Comparison of ENCODE assay signal across 1 cellular context in the genomic region with DNA sequence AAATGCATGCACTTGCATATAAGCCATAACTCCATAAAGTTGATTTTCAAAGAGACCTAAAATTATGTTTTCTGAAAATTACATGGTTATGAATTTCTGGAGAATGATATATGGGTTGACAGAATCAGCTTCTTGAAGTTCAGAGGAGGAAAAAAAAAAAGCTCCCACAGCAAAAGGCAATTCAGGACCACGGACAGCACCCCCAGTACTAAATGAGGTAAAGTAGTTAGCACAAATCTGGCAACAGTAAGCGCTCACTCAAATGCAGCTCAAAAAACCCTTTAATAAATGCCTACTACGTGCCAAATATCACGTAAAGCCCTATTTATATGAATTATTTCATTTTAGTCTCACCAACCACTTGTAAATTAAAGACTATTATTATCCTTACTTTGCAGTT.
TF ChIP-seq lines count a peak whose summit lies in the region.

No MANE protein-coding gene starts in this region.

TF ChIP-seq in HepG2, 621 proteins besides CTCF, POLR2A, EP300 and RAD21 (continued from another document and continues in another):
- TF ChIP-seq, protein P1, sequence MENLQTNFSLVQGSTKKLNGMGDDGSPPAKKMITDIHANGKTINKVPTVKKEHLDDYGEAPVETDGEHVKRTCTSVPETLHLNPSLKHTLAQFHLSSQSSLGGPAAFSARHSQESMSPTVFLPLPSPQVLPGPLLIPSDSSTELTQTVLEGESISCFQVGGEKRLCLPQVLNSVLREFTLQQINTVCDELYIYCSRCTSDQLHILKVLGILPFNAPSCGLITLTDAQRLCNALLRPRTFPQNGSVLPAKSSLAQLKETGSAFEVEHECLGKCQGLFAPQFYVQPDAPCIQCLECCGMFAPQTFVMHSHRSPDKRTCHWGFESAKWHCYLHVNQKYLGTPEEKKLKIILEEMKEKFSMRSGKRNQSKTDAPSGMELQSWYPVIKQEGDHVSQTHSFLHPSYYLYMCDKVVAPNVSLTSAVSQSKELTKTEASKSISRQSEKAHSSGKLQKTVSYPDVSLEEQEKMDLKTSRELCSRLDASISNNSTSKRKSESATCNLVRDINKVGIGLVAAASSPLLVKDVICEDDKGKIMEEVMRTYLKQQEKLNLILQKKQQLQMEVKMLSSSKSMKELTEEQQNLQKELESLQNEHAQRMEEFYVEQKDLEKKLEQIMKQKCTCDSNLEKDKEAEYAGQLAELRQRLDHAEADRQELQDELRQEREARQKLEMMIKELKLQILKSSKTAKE (CRISPR knock-in tag; IDR thresholded peaks at IDR 0.05; ENCODE audit: borderline replicate concordance), result no peak
- no peak for TF ChIP-seq ZNF468 (CRISPR knock-in tag; IDR thresholded peaks at IDR 0.05)
- TF ChIP-seq THAP9 (CRISPR knock-in tag; IDR thresholded peaks at IDR 0.05; ENCODE audit: borderline replicate concordance), result no peak
- no peak for TF ChIP-seq PAF1 (CRISPR knock-in tag; IDR thresholded peaks at IDR 0.05)
- TF ChIP-seq TAF15 (IDR thresholded peaks at IDR 0.05; ENCODE audit: low read depth, low read length, poor library complexity, severe bottlenecking), result no peak
- TF ChIP-seq KDM6A (CRISPR knock-in tag; IDR thresholded peaks at IDR 0.05; ENCODE audit: low read depth), result no peak
- TF ChIP-seq DNMT3B (CRISPR knock-in tag; conservative IDR thresholded peaks at IDR 0.05), result no peak; the same call in 1 of the 2 replicates
- peak; percentile 27; the same call in 1 of the 2 replicates for TF ChIP-seq HES4 (CRISPR knock-in tag; IDR thresholded peaks at IDR 0.05; ENCODE audit: borderline replicate concordance)
- no peak for TF ChIP-seq FOXJ3 (CRISPR knock-in tag; IDR thresholded peaks at IDR 0.05; ENCODE audit: borderline replicate concordance)
- no peak for TF ChIP-seq HDAC1 (CRISPR knock-in tag; IDR thresholded peaks at IDR 0.05)
- peak; percentile 49; the same call in 1 of the 2 replicates for TF ChIP-seq PPARG (CRISPR knock-in tag; conservative IDR thresholded peaks at IDR 0.05)
- no peak for TF ChIP-seq MBD4 (IDR thresholded peaks at IDR 0.05; ENCODE audit: borderline replicate concordance, low read length)
- no peak for TF ChIP-seq BRD4 (CRISPR knock-in tag; IDR thresholded peaks at IDR 0.05)
- TF ChIP-seq GATA4 (IDR thresholded peaks at IDR 0.05; ENCODE audit: borderline replicate concordance, low read depth), result no peak
- TF ChIP-seq ISL2 (CRISPR knock-in tag; IDR thresholded peaks at IDR 0.05), result peak; percentile 48; the same call in 1 of the 2 replicates
- no peak for TF ChIP-seq CCAR2 (optimal IDR thresholded peaks at IDR 0.05; ENCODE audit: low read depth, low read length)
- TF ChIP-seq ZNF235 (CRISPR knock-in tag; IDR thresholded peaks at IDR 0.05; ENCODE audit: borderline replicate concordance), result no peak
- TF ChIP-seq ZNF605 (CRISPR knock-in tag; IDR thresholded peaks at IDR 0.05), result 0 out of 2 replicates have a peak, but pooled peaks have one; percentile 36
- TF ChIP-seq MYNN (CRISPR knock-in tag; IDR thresholded peaks at IDR 0.05; ENCODE audit: low read depth), result no peak
- TF ChIP-seq ZNF160 (CRISPR knock-in tag; IDR thresholded peaks at IDR 0.05), result no peak
- TF ChIP-seq FOXK2 (IDR thresholded peaks at IDR 0.05), result no peak
- TF ChIP-seq ZNF580 (CRISPR knock-in tag; IDR thresholded peaks at IDR 0.05; ENCODE audit: borderline replicate concordance, low read depth), result peak; percentile 65; the same call in 1 of the 2 replicates
- no peak for TF ChIP-seq NCOR1 (IDR thresholded peaks at IDR 0.05; ENCODE audit: borderline replicate concordance, low read length)
- no peak for TF ChIP-seq SYNCRIP (IDR thresholded peaks at IDR 0.05; ENCODE audit: insufficient read depth, low read depth, low read length)
- no peak for TF ChIP-seq KDM5A (IDR thresholded peaks at IDR 0.05; ENCODE audit: borderline replicate concordance, low read length)
- TF ChIP-seq NPAS2 (CRISPR knock-in tag; IDR thresholded peaks at IDR 0.05; ENCODE audit: borderline replicate concordance), result no peak
- TF ChIP-seq ZNF432 (CRISPR knock-in tag; IDR thresholded peaks at IDR 0.05; ENCODE audit: borderline replicate concordance), result no peak
- TF ChIP-seq RXRB (CRISPR knock-in tag; IDR thresholded peaks at IDR 0.05; ENCODE audit: borderline replicate concordance), result peak; percentile 66
- TF ChIP-seq ASH2L (IDR thresholded peaks at IDR 0.05; ENCODE audit: insufficient read length, low read depth, low read length), result no peak
- TF ChIP-seq GPN1 (CRISPR knock-in tag; IDR thresholded peaks at IDR 0.05; ENCODE audit: borderline replicate concordance), result no peak
- no peak for TF ChIP-seq FOXO1 (CRISPR knock-in tag; IDR thresholded peaks at IDR 0.05)
- TF ChIP-seq, protein P2, sequence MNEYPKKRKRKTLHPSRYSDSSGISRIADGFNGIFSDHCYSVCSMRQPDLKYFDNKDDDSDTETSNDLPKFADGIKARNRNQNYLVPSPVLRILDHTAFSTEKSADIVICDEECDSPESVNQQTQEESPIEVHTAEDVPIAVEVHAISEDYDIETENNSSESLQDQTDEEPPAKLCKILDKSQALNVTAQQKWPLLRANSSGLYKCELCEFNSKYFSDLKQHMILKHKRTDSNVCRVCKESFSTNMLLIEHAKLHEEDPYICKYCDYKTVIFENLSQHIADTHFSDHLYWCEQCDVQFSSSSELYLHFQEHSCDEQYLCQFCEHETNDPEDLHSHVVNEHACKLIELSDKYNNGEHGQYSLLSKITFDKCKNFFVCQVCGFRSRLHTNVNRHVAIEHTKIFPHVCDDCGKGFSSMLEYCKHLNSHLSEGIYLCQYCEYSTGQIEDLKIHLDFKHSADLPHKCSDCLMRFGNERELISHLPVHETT (CRISPR knock-in tag; conservative IDR thresholded peaks at IDR 0.05), result no peak
- TF ChIP-seq, protein P3, sequence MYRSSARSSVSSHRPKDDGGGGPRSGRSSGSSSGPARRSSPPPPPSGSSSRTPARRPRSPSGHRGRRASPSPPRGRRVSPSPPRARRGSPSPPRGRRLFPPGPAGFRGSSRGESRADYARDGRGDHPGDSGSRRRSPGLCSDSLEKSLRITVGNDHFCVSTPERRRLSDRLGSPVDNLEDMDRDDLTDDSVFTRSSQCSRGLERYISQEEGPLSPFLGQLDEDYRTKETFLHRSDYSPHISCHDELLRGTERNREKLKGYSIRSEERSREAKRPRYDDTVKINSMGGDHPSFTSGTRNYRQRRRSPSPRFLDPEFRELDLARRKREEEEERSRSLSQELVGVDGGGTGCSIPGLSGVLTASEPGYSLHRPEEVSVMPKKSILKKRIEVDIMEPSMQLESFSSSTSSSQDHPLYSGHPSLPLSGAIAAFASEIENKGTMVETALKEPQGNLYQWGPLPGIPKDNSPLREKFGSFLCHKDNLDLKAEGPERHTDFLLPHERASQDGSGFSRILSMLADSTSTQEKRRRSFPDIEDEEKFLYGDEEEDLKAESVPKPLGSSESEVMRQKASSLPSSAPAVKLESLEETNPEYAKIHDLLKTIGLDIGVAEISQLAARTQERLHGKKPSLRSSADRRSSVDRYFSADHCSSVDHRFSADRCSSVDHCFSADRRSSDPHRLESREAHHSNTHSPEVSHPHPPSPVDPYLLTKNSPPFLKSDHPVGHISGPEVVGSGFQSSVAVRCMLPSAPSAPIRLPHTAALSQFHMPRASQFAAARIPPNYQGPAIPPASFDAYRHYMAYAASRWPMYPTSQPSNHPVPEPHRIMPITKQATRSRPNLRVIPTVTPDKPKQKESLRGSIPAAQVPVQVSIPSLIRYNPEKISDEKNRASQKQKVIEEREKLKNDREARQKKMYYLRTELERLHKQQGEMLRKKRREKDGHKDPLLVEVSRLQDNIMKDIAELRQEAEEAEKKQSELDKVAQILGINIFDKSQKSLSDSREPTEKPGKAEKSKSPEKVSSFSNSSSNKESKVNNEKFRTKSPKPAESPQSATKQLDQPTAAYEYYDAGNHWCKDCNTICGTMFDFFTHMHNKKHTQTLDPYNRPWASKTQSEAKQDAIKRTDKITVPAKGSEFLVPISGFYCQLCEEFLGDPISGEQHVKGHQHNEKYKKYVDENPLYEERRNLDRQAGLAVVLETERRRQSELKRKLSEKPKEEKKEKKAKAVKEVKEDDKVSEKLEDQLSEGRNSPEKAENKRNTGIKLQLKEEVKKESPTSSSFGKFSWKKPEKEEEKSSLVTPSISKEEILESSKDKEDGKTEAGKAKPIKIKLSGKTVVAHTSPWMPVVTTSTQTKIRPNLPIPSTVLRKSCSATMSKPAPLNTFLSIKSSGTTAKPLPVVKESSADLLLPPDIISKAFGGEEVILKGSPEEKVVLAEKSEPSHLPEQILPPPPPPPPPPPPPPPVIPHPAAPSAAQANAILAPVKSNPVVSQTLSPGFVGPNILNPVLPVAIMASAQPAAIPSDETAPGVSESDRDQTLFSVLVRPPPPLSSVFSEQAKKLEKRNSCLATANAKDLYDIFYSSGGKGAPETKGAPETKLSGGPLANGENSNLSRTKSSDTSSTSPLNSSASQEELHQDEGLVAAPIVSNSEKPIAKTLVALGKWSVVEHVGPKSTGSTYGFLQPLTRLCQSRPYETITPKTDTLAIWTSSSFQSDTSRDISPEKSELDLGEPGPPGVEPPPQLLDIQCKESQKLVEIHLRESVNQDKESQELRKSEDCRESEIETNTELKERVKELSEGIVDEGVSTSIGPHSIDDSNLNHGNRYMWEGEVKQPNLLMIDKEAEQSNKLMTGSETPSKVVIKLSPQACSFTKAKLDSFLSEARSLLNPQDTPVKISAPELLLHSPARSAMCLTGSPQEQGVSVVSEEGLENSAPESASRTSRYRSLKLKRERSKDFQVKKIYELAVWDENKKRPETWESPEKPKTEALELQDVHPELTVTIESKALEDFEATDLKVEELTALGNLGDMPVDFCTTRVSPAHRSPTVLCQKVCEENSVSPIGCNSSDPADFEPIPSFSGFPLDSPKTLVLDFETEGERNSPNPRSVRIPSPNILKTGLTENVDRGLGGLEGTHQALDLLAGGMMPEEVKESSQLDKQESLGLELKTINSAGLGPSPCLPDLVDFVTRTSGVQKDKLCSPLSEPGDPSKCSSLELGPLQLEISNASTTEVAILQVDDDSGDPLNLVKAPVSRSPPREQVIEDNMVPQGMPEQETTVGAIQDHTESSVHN (CRISPR knock-in tag; IDR thresholded peaks at IDR 0.05), result no peak
- no peak for TF ChIP-seq RFXAP (CRISPR knock-in tag; IDR thresholded peaks at IDR 0.05; ENCODE audit: borderline replicate concordance)
- TF ChIP-seq, protein P4, sequence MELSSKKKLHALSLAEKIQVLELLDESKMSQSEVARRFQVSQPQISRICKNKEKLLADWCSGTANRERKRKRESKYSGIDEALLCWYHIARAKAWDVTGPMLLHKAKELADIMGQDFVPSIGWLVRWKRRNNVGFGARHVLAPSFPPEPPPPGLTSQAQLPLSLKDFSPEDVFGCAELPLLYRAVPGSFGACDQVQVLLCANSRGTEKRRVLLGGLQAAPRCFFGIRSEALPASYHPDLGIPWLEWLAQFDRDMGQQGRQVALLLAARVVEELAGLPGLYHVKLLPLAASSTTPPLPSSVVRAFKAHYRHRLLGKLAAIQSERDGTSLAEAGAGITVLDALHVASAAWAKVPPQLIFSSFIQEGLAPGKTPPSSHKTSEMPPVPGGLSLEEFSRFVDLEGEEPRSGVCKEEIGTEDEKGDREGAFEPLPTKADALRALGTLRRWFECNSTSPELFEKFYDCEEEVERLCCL (CRISPR knock-in tag; IDR thresholded peaks at IDR 0.05; ENCODE audit: borderline replicate concordance), result no peak
- TF ChIP-seq ZKSCAN8 (CRISPR knock-in tag; IDR thresholded peaks at IDR 0.05; ENCODE audit: borderline replicate concordance), result no peak
- no peak for TF ChIP-seq ZNF720 (CRISPR knock-in tag; IDR thresholded peaks at IDR 0.05)
- no peak for TF ChIP-seq KDM3A (CRISPR knock-in tag; IDR thresholded peaks at IDR 0.05; ENCODE audit: low read depth)
- peak; percentile 32; the same call in 1 of the 2 replicates for TF ChIP-seq ONECUT2 (CRISPR knock-in tag; IDR thresholded peaks at IDR 0.05)
- TF ChIP-seq, protein P5, sequence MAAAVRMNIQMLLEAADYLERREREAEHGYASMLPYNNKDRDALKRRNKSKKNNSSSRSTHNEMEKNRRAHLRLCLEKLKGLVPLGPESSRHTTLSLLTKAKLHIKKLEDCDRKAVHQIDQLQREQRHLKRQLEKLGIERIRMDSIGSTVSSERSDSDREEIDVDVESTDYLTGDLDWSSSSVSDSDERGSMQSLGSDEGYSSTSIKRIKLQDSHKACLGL (CRISPR knock-in tag; IDR thresholded peaks at IDR 0.05), result no peak
- TF ChIP-seq GABPA (IDR thresholded peaks at IDR 0.05; ENCODE audit: low read depth, low read length), result no peak
- TF ChIP-seq GABPA (CRISPR knock-in tag; IDR thresholded peaks at IDR 0.05; ENCODE audit: low read depth), result 0 out of 2 replicates have a peak, but pooled peaks have one; percentile 11
- TF ChIP-seq ZNF275 (CRISPR knock-in tag; IDR thresholded peaks at IDR 0.05; ENCODE audit: borderline replicate concordance), result no peak
- TF ChIP-seq ZNF883 (CRISPR knock-in tag; IDR thresholded peaks at IDR 0.05; ENCODE audit: not compliant biosample characterization), result no peak
- TF ChIP-seq ZNF547 (CRISPR knock-in tag; IDR thresholded peaks at IDR 0.05), result no peak
